8 cellular contexts compared by ENCODE assay signal in the genomic region with DNA sequence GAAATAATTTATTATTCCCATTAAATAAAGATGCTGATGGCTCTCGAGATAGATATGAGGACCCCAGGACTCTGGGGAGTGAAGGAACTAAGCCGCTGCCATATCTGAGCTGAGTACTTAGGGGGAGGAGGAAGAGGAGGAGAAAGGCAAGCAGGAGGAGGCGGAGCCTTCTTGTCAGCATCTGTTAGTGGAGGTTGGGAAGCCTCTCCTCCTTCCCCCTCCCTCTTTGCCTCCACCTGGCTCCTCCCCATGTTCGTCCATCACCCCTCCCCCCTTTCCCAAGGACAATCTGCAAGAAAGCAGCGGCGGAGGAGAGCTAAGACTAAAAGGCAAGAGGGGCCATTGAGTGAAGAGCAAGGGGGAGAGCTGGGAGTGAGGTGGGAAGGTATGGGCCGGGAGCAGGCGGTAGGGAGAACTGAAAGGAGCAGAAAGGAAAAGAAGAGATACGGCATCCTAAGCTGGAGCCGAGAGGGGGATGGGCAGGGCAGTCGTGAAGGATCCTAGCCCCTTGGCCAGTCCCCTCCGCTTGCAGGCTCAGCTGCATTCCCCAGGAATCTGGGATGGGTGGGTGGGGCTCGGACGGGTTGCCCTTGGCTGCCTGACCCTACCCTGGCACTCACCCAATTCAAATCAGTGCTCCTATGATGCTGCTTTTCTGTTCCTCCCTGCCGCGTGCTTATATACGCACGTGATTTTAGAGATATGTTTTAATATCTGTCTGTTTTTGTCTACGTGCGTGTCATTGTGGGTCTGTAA. TPM values are rescaled to one million over a fixed set of nuclear protein-coding genes. Genes with fewer than 3 reads are reported as not detected.
A peak's percentile ranks its signal among the peaks of the same experiment; 100 is the strongest.
DNase-seq lines count a peak whose midpoint lies in the region; ATAC-seq and TF ChIP-seq lines count a peak whose summit lies in the region.

A gene (plus strand): TSS at position 287 of the 756 bp plus-strand sequence. CDS start 3,411 bp downstream, outside the sequence.

- H3K4me3 ChIP-seq in HUES48 (ENCODE audit: low read depth, low read length) (peak within 1 kb of the TSS; percentile 94), OCI-LY7 (ENCODE audit: low read depth, low read length, poor library complexity, severe bottlenecking) (peak within 1 kb of the TSS; percentile 86)

- H3K9me3 ChIP-seq in HUES48 (ENCODE audit: control insufficient read depth, insufficient read depth, low read length) (no peaks in the 10 kb centered on the region), OCI-LY7 (ENCODE audit: low read length) (no peaks in the 10 kb centered on the region)

- H3K9ac ChIP-seq in HUES48 (ENCODE audit: low read depth, low read length): peak within 1 kb of the TSS; percentile 80

- no peaks in the 10 kb centered on the region for H3K27me3 ChIP-seq in HUES48 (ENCODE audit: control insufficient read depth, insufficient read depth, low read length)

- BruUV-seq in OCI-LY7 (replicated peaks; lab: Mats Ljungman, UMichigan): no TSS peak

- H3K27ac ChIP-seq in HUES48 (ENCODE audit: low read depth, low read length) (peak within 1 kb of the TSS; percentile 83), OCI-LY7 (ENCODE audit: low read depth, low read length, poor library complexity, severe bottlenecking) (peak within 1 kb of the TSS; percentile 40), epithelial cell of prostate (no peak within 1 kb of the TSS)

- H3K4me1 ChIP-seq in HUES48 (ENCODE audit: control insufficient read depth, insufficient read depth, low read length) (peaks cover 16% of the 10 kb centered on the region), OCI-LY7 (ENCODE audit: insufficient read depth, low read length, poor library complexity, severe bottlenecking) (peaks cover 21% of the 10 kb centered on the region)

- peak within 1 kb of the TSS; percentile 83 for H3K4me2 ChIP-seq in OCI-LY7 (ENCODE audit: low read length)

- H3K9me2 ChIP-seq in OCI-LY7 (ENCODE audit: insufficient read depth, low read length): no peaks in the 10 kb centered on the region

- H3K36me3 ChIP-seq in HUES48 (ENCODE audit: control insufficient read depth, insufficient read depth, low read length) (peaks cover 24% of the 10 kb centered on the region), OCI-LY7 (ENCODE audit: insufficient read depth, low read length) (peaks cover 25% of the 10 kb centered on the region)

- peak; percentile 100 for ATAC-seq in GM21447 (IDR thresholded peaks at IDR 0.05; ENCODE audit: unreplicated experiment)

- POLR2A ChIA-PET in OCI-LY7 (lab: Charles Lee): interaction anchor here (0.6 to 6.8 kb wide), 10 partner anchors 9 to 291 kb away, joined by 3 to 62 read pairs (median 4); a partner anchor contains a TSS

- DNase-seq in D341Med (ENCODE audit: low spot score) (peak; percentile 91), OCI-LY7 (ENCODE audit: low spot score) (peak; percentile 87), activated T-cell treated with anti-CD3 and anti-CD28 coated beads for 24 hours (ENCODE audit: low read depth) (peak; percentile 65), epithelial cell of prostate (ENCODE audit: low read depth, low spot score) (peak; percentile 60), mucosa of gallbladder (ENCODE audit: low spot score) (peak; percentile 86)
- peak; percentile 35 for DNase-seq in stimulated activated CD8-positive, alpha-beta memory T cell treated with anti-CD3 and anti-CD28 coated beads, Interleukin-7, amount 100 ng/mL, for 24 hours (ENCODE audit: low read depth)

- intact Hi-C loops in OCI-LY7 (cut with micrococcal nuclease; ENCODE audit: unreplicated experiment): loop anchor here (1.0 to 2.0 kb wide), 2 partner anchors 13 to 38 kb away; a partner anchor contains a TSS

- no peaks in the 10 kb centered on the region for H4K20me1 ChIP-seq in OCI-LY7 (ENCODE audit: insufficient read depth, low read length)

- peak within 1 kb of the TSS; percentile 76 for H2AFZ ChIP-seq in OCI-LY7 (ENCODE audit: low read length)

- CTCF ChIA-PET in OCI-LY7 (lab: Charles Lee; ENCODE audit: unreplicated experiment): interaction anchor here (0.6 to 1.4 kb wide), 3 partner anchors 12 to 1106 kb away, joined by 3 to 4 read pairs (median 4); no protein-coding TSS in a partner anchor

- TF ChIP-seq CTCF in OCI-LY7 (conservative IDR thresholded peaks at IDR 0.05; ENCODE audit: low read length): no peak

- H3K79me2 ChIP-seq in OCI-LY7 (ENCODE audit: insufficient read depth, low read depth, low read length): peaks cover 22% of the 10 kb centered on the region; the same call in 1 of the 2 replicates

RNA-seq across cellular contexts. Expression of the gene that starts here (rescaled TPM):
- 37.4 and 42.3 TPM in 2 replicates for total RNA-seq in OCI-LY7 (2014; rRNA removed; shearing (Covaris generic))
- total RNA-seq in OCI-LY7 (2022) (72.5 and 80.1 TPM in 2 replicates), mucosa of gallbladder (103 TPM)

Comparison
In these comparisons a context has a peak if more than half of its experiments do, and no peak if none do; other contexts are left out.
1. DNase-seq: peak in every context shown above with its lines; median percentile 91 in D341Med; 87 in OCI-LY7; 86 in mucosa of gallbladder; 65 in activated T-cell treated with anti-CD3 and anti-CD28 coated beads for 24 hours; 60 in epithelial cell of prostate; 35 in stimulated activated CD8-positive, alpha-beta memory T cell treated with anti-CD3 and anti-CD28 coated beads, Interleukin-7, amount 100 ng/mL, for 24 hours.